8 cellular contexts compared by ENCODE assay signal in the genomic region with DNA sequence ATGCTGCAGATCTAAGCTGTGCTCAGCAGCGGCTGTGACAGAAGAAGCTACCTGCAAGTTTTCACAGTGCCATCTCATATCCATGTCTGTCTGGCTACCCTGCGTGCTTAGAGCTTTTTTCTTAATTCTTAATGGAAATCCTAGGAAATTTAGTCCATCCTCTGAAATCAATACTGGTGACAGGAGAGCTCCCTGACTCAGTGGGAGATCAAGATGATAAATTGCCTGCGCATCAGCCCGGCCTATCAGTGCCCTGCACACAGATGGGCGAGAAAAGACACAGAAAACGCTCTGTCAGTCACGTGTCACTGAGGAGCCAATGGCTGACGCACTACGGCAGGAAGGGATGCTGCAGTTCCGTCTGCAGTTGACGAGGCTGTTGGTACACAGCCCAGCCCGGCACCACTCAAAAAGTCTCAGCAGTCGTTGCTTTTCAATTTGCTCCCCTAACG.
DNase-seq lines count a peak whose midpoint lies in the region; ATAC-seq and TF ChIP-seq lines count a peak whose summit lies in the region.

No MANE protein-coding gene starts in this region.

- no peaks in the 10 kb centered on the region for H3K36me3 ChIP-seq in HUES48 (ENCODE audit: control insufficient read depth, insufficient read depth, low read length)
- no peaks in the 10 kb centered on the region for H3K36me3 ChIP-seq in SK-N-SH (replicated peaks in 1 of 2; ENCODE audit: control insufficient read depth in 1 of 2, insufficient read depth in 2 of 2, low read length in 1 of 2)
- no peaks in the 10 kb centered on the region for H3K36me3 ChIP-seq in hepatocyte (replicated peaks; ENCODE audit: insufficient read depth, low read depth)

- no peaks in the 10 kb centered on the region for H3K79me2 ChIP-seq in SK-N-SH (ENCODE audit: insufficient read depth)
- no peaks in the 10 kb centered on the region for H3K79me2 ChIP-seq in hepatocyte

- H3K4me2 ChIP-seq in SK-N-SH (peak overlapping the region; percentile 87), hepatocyte (peak overlapping the region; percentile 73)

- peak overlapping the region; percentile 9; the same call in 1 of the 2 replicates for H3K9ac ChIP-seq in HUES48 (ENCODE audit: low read depth, low read length)
- peak overlapping the region; percentile 27; the same call in 1 of the 2 replicates for H3K9ac ChIP-seq in SK-N-SH

- WGBS in SK-N-SH (ENCODE audit: low lambda C conversion rate), result 2% methylated on average over 11 of the region's 14 CpGs
- WGBS in hepatocyte (ENCODE audit: low lambda C conversion rate, missing lambda C conversion rate), result 36% methylated on average over 14 of the region's 14 CpGs

- H3K27me3 ChIP-seq in HUES48 (ENCODE audit: control insufficient read depth, insufficient read depth, low read length) (no peaks in the 10 kb centered on the region), SK-N-SH (ENCODE audit: insufficient read depth) (no peaks in the 10 kb centered on the region), hepatocyte (no peaks in the 10 kb centered on the region)

- H3K9me3 ChIP-seq in HUES48 (ENCODE audit: control insufficient read depth, insufficient read depth, low read length) (no peaks in the 10 kb centered on the region), SK-N-SH (no peaks in the 10 kb centered on the region), hepatocyte (ENCODE audit: low read depth) (no peaks in the 10 kb centered on the region)

- H4K20me1 ChIP-seq in SK-N-SH (ENCODE audit: insufficient read depth), result no peaks in the 10 kb centered on the region
- no peaks in the 10 kb centered on the region for H4K20me1 ChIP-seq in hepatocyte (ENCODE audit: insufficient read depth, poor library complexity, severe bottlenecking)

- POLR2A ChIA-PET in SK-N-SH (lab: Yijun Ruan, JAX), result interaction anchor here (0.7 kb wide), 1 partner anchor 1012 kb away, joined by 3 read pairs; no protein-coding TSS in a partner anchor

- peak overlapping the region; percentile 52 for H3K27ac ChIP-seq in HUES48 (ENCODE audit: low read depth, low read length)
- peak overlapping the region in 1 of 2 experiments; percentile 74; a peak in 2 of 4 replicates for H3K27ac ChIP-seq in SK-N-SH (ENCODE audit: low read depth in 2 of 2, low read length in 1 of 2)
- no peak overlapping the region for H3K27ac ChIP-seq in hepatocyte

- CTCF ChIA-PET in SK-N-SH (lab: Yijun Ruan, JAX), result interaction anchor here (2.0 kb wide), 1 partner anchor 10 kb away, joined by 7 read pairs; no protein-coding TSS in a partner anchor

- H3K4me3 ChIP-seq in HUES48 (ENCODE audit: low read depth, low read length), result peak overlapping the region; percentile 49
- peak overlapping the region; percentile 52 to 59 for H3K4me3 ChIP-seq in SK-N-SH (ENCODE audit: low read depth in 2 of 2, low read length in 1 of 2)
- peak overlapping the region; percentile 1 for H3K4me3 ChIP-seq in hepatocyte

- peak overlapping the region; percentile 94 for H2AFZ ChIP-seq in SK-N-SH (ENCODE audit: low read depth)
- H2AFZ ChIP-seq in hepatocyte, result peak overlapping the region; percentile 33

- H3F3A ChIP-seq in SK-N-SH (replicated peaks; ENCODE audit: insufficient read depth), result no peaks in the 10 kb centered on the region

- no peak for TF ChIP-seq CTCF in SK-N-SH (IDR thresholded peaks at IDR 0.05)
- TF ChIP-seq CTCF in hepatocyte (IDR thresholded peaks at IDR 0.05; ENCODE audit: poor library complexity), result no peak

- peak; percentile 98 for DNase-seq in Ammon's horn (ENCODE audit: low spot score)
- peak; percentile 65 for DNase-seq in SK-N-SH
- DNase-seq in activated naive CD8-positive, alpha-beta T cell treated with anti-CD3 and anti-CD28 coated beads, Interleukin-2, amount 50 U/mL, for 16 hours (ENCODE audit: low read depth, low spot score), result peak; percentile 14
- DNase-seq in hepatocyte (ENCODE audit: low spot score), result peak; percentile 74
- peak; percentile 87 for DNase-seq in retina
- DNase-seq in epidermal melanocyte (ENCODE audit: insufficient read length, low spot score), result no peak

- ATAC-seq in GM21360 (IDR thresholded peaks at IDR 0.05; ENCODE audit: unreplicated experiment), result peak; percentile 66

- TF ChIP-seq EP300 in SK-N-SH (IDR thresholded peaks at IDR 0.05; ENCODE audit: borderline replicate concordance in 1 of 2, low read depth in 1 of 2, low read length in 1 of 2), result no peak

- no peaks in the 10 kb centered on the region for H3K9me2 ChIP-seq in SK-N-SH
- no peaks in the 10 kb centered on the region for H3K9me2 ChIP-seq in hepatocyte (replicated peaks; ENCODE audit: insufficient read depth)

- H3K4me1 ChIP-seq in HUES48 (ENCODE audit: control insufficient read depth, insufficient read depth, low read length) (peaks cover 44% of the 10 kb centered on the region), SK-N-SH (ENCODE audit: control insufficient read depth in 1 of 2, insufficient read depth in 2 of 2, low read depth in 1 of 2, low read length in 1 of 2) (peaks cover 0 to 8% of the 10 kb centered on the region in 2 experiments; a peak in 3 of 4 replicates), hepatocyte (ENCODE audit: insufficient read depth) (no peaks in the 10 kb centered on the region)

- TF ChIP-seq RAD21 in SK-N-SH (IDR thresholded peaks at IDR 0.05; ENCODE audit: low read length), result no peak

TF ChIP-seq in SK-N-SH, 30 proteins besides CTCF, POLR2A, EP300 and RAD21 (continues in another document):
- TF ChIP-seq USF2 (IDR thresholded peaks at IDR 0.05; ENCODE audit: borderline replicate concordance, low read depth, low read length) (peak; percentile 62; the same call in 1 of the 2 replicates), JUND (IDR thresholded peaks at IDR 0.05) (no peak), ELF1 (IDR thresholded peaks at IDR 0.05) (peak; percentile 49; the same call in 1 of the 2 replicates), SMC3 (IDR thresholded peaks at IDR 0.05; ENCODE audit: low read depth, low read length) (no peak), FOXM1 (IDR thresholded peaks at IDR 0.05; ENCODE audit: low read depth) (no peak), NRF1 (IDR thresholded peaks at IDR 0.05; ENCODE audit: low read depth, low read length) (peak; percentile 22; the same call in 1 of the 2 replicates), RCOR1 (IDR thresholded peaks at IDR 0.05; ENCODE audit: low read length) (no peak), RFX5 (IDR thresholded peaks at IDR 0.05; ENCODE audit: low read length) (no peak), CHD2 (IDR thresholded peaks at IDR 0.05; ENCODE audit: low read length, partially characterized antibody) (peak; percentile 41), GATA2 (CRISPR knock-in tag; IDR thresholded peaks at IDR 0.05) (peak; percentile 73), MEF2A (IDR thresholded peaks at IDR 0.05; ENCODE audit: borderline replicate concordance, low read depth) (no peak), PBX3 (IDR thresholded peaks at IDR 0.05) (peak; percentile 82), YY1 (IDR thresholded peaks at IDR 0.05; ENCODE audit: low read depth) (no peak), FOSL2 (IDR thresholded peaks at IDR 0.05; ENCODE audit: borderline replicate concordance, low read depth) (no peak), SIN3A (IDR thresholded peaks at IDR 0.05; ENCODE audit: borderline replicate concordance, low read depth, low read length) (0 out of 2 replicates have a peak, but pooled peaks have one; percentile 18), FOXJ3 (CRISPR knock-in tag; IDR thresholded peaks at IDR 0.05) (no peak), TAF1 (IDR thresholded peaks at IDR 0.05; ENCODE audit: borderline replicate concordance, low read depth, low read length) (no peak)
- TF ChIP-seq, protein P1, sequence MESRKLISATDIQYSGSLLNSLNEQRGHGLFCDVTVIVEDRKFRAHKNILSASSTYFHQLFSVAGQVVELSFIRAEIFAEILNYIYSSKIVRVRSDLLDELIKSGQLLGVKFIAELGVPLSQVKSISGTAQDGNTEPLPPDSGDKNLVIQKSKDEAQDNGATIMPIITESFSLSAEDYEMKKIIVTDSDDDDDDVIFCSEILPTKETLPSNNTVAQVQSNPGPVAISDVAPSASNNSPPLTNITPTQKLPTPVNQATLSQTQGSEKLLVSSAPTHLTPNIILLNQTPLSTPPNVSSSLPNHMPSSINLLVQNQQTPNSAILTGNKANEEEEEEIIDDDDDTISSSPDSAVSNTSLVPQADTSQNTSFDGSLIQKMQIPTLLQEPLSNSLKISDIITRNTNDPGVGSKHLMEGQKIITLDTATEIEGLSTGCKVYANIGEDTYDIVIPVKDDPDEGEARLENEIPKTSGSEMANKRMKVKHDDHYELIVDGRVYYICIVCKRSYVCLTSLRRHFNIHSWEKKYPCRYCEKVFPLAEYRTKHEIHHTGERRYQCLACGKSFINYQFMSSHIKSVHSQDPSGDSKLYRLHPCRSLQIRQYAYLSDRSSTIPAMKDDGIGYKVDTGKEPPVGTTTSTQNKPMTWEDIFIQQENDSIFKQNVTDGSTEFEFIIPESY (IDR thresholded peaks at IDR 0.05; ENCODE audit: borderline replicate concordance, low read depth), result no peak

Comparison
In these comparisons a context has a peak if more than half of its experiments do, and no peak if none do; other contexts are left out.
1. H3K4me3 ChIP-seq: peak in every context shown above with its lines; median percentile 56 in SK-N-SH; 49 in HUES48; 1 in hepatocyte.